Comparison of ENCODE assay signal across 8 cellular contexts in the genomic region with DNA sequence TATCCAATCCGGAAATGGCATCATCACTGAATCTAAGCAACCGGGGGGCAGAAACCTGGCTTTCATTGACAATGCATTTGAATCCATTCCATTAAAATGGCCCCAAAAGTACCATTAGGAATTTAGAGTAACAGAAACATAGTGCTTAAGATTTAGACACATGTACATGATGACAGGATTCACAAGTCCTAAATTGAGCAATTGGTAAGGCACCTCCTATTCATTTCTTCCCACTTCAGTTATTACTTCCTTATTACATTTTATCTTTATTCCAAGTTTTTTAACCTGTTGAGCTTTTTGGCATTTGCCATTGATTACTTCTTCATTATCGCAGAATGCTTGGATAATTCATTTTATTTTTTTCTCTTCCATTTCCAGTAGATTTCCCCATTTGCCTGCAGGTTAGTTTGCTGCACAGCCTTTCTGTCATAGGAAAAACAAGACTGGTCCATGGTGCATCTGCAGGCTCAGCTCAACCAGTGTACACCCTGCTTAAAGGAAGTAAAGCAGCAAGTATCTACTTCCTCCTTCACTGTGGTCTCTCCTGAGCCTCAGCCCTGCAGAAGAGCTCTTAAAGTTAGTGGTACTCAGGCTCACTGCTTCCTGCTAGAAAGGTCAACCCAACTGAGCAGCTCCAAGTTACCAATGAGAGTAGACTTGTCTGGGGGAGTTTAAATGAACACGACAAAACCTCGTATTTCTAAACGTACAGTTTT.
DNase-seq lines count a peak whose midpoint lies in the region; ATAC-seq, FAIRE-seq and TF ChIP-seq lines count a peak whose summit lies in the region.

No MANE protein-coding gene starts in this region.

- H3K4me3 Mint-ChIP-seq in activated T-helper 17 cell treated with anti-CD3 and anti-CD28 coated beads, Interleukin-2, amount 50 U/mL, for 72 hours = peak overlapping the region; percentile 77

- TF ChIP-seq POLR2A in GM12892 (IDR thresholded peaks at IDR 0.05; ENCODE audit: low read depth, low read length) = no peak
- no peak for TF ChIP-seq POLR2A in thyroid gland (IDR thresholded peaks at IDR 0.05)

- intact Hi-C loops in thyroid gland (cut with DNase I) = no loop called here

- POLR2A ChIA-PET in RWPE1 (lab: Yijun Ruan, JAX; ENCODE audit: low non-redundant PET) = no interaction called here

- H3K27ac ChIP-seq in thyroid gland (no peak overlapping the region), RWPE1 (no peak overlapping the region)

- no peaks in the 10 kb centered on the region for H3K27me3 Mint-ChIP-seq in activated T-helper 17 cell treated with anti-CD3 and anti-CD28 coated beads, Interleukin-2, amount 50 U/mL, for 72 hours

- peaks cover 8 to 12% of the 10 kb centered on the region in 2 donors for H3K4me1 ChIP-seq in thyroid gland

- peak; percentile 98 for FAIRE-seq in GM12892 (lab: Jason Lieb, UNC)

- peaks cover 16% of the 10 kb centered on the region for H3K36me3 Mint-ChIP-seq in activated T-helper 17 cell treated with anti-CD3 and anti-CD28 coated beads, Interleukin-2, amount 50 U/mL, for 72 hours (ENCODE audit: low read depth)

- no peaks in the 10 kb centered on the region for H3K9me3 Mint-ChIP-seq in activated T-helper 17 cell treated with anti-CD3 and anti-CD28 coated beads, Interleukin-2, amount 50 U/mL, for 72 hours

- CTCF ChIA-PET in RWPE1 (lab: Yijun Ruan, JAX) = no interaction called here

- H3K36me3 ChIP-seq in thyroid gland = no peaks in the 10 kb centered on the region

- TF ChIP-seq CTCF in thyroid gland (IDR thresholded peaks at IDR 0.05) = no peak
- no peak for TF ChIP-seq CTCF in RWPE1 (conservative IDR thresholded peaks at IDR 0.05; ENCODE audit: low read depth)

- DNase-seq in GM12892 (ENCODE audit: insufficient read length) (peak; percentile 45), thyroid gland (no peak), RWPE1 (ENCODE audit: low spot score) (no peak), NCI-H2081 treated with DMSO at 0.1 percent for 48 hours (lab: John Stamatoyannopoulos, UW) (no peak), NCI-H1436 (lab: John Stamatoyannopoulos, UW) (no peak)

- no peaks in the 10 kb centered on the region for H3K27me3 ChIP-seq in thyroid gland

- ATAC-seq in GM21360 (IDR thresholded peaks at IDR 0.05; ENCODE audit: unreplicated experiment) (peak; percentile 48), HG03469 (IDR thresholded peaks at IDR 0.05; ENCODE audit: unreplicated experiment) (peak; percentile 59)
- peak; percentile 49 for ATAC-seq in activated T-helper 17 cell treated with anti-CD3 and anti-CD28 coated beads, Interleukin-2, amount 50 U/mL, for 72 hours (replicated peaks)

- WGBS in thyroid gland, 2 donors = 82 to 87% methylated on average over 6 of the region's 6 CpGs

- no peaks in the 10 kb centered on the region for H3K9me3 ChIP-seq in thyroid gland

- no peak overlapping the region for H3K4me3 ChIP-seq in thyroid gland (replicated peaks in 1 of 3)

- H3K4me1 Mint-ChIP-seq in activated T-helper 17 cell treated with anti-CD3 and anti-CD28 coated beads, Interleukin-2, amount 50 U/mL, for 72 hours = peaks cover 72% of the 10 kb centered on the region

- peak overlapping the region; percentile 70 for H3K27ac Mint-ChIP-seq in activated T-helper 17 cell treated with anti-CD3 and anti-CD28 coated beads, Interleukin-2, amount 50 U/mL, for 72 hours
